ENCODE assay signal across 7 cellular contexts in genomic region chr10:69345402-69345801, GRCh38.
DNase-seq lines count a peak whose midpoint lies in the region; ATAC-seq lines count a peak whose summit lies in the region.

No MANE protein-coding gene starts in this region.

- H3K9me3 ChIP-seq in HUES6 (ENCODE audit: control insufficient read depth, insufficient read depth, low read depth, low read length): no peaks in the 10 kb centered on the region
- no peaks in the 10 kb centered on the region for H3K9me3 ChIP-seq in skeletal muscle tissue (ENCODE audit: control insufficient read depth in 3 of 3, low read length in 3 of 3)

- DNase-seq in NCI-H2196 treated with DMSO at 0.1 percent for 48 hours (lab: John Stamatoyannopoulos, UW; ENCODE audit: unreplicated experiment): peak; percentile 73
- no peak for DNase-seq in epithelial cell of prostate (ENCODE audit: low read depth, low spot score)
- no peak for DNase-seq in NCI-H2227 treated with DMSO at 0.1 percent for 48 hours (lab: John Stamatoyannopoulos, UW)

- H3K4me3 ChIP-seq in HUES6 (ENCODE audit: low read depth, low read length) (no peak overlapping the region), skeletal muscle tissue (ENCODE audit: low read length in 3 of 3) (peak overlapping the region in 1 of 3 donors; percentile 1)

- peaks cover 36% of the 10 kb centered on the region for H3K36me3 ChIP-seq in HUES6 (ENCODE audit: control insufficient read depth, insufficient read depth, low read length)
- peaks cover 11 to 15% (median 13%) of the 10 kb centered on the region in 3 donors for H3K36me3 ChIP-seq in skeletal muscle tissue (ENCODE audit: control insufficient read depth in 3 of 3, insufficient read depth in 3 of 3, low read length in 3 of 3)

- peaks cover 57% of the 10 kb centered on the region for H3K4me1 ChIP-seq in HUES6 (ENCODE audit: control insufficient read depth, insufficient read depth, low read length)
- H3K4me1 ChIP-seq in skeletal muscle tissue (ENCODE audit: control insufficient read depth in 3 of 3, insufficient read depth in 3 of 3, low read length in 3 of 3): peaks cover 36 to 53% (median 37%) of the 10 kb centered on the region in 3 donors

- no peaks in the 10 kb centered on the region for H3K27me3 ChIP-seq in HUES6 (ENCODE audit: control insufficient read depth, insufficient read depth, low read length)
- no peaks in the 10 kb centered on the region for H3K27me3 ChIP-seq in skeletal muscle tissue (ENCODE audit: control insufficient read depth in 3 of 3, insufficient read depth in 3 of 3, low read length in 3 of 3)

- H3K9ac ChIP-seq in HUES6 (ENCODE audit: low read length) (no peak overlapping the region), skeletal muscle tissue (ENCODE audit: low read depth in 1 of 3, low read length in 3 of 3) (peak overlapping the region in 1 of 3 donors; percentile 64)

- H3K27ac ChIP-seq in HUES6 (ENCODE audit: low read depth, low read length): peak overlapping the region; percentile 1; the same call in 1 of the 2 replicates
- peak overlapping the region; percentile 13 for H3K27ac ChIP-seq in epithelial cell of prostate
- H3K27ac ChIP-seq in skeletal muscle tissue (ENCODE audit: low read depth, low read length): peak overlapping the region; percentile 37

- ATAC-seq in HG02870 (IDR thresholded peaks at IDR 0.05; ENCODE audit: unreplicated experiment) (no peak), GM19328 (IDR thresholded peaks at IDR 0.05; ENCODE audit: unreplicated experiment) (no peak)
